Comparison of ENCODE assay signal across 2 cellular contexts in genomic region chr4:2515835-2516550, GRCh38.
TF ChIP-seq lines count a peak whose summit lies in the region.

No MANE protein-coding gene starts in this region.

TF ChIP-seq in IMR-90, 13 proteins besides CTCF, POLR2A, EP300 and RAD21 (continued from another document):
- TF ChIP-seq CHD1 (IDR thresholded peaks at IDR 0.05; ENCODE audit: low read depth, low read length) (no peak), MAFK (IDR thresholded peaks at IDR 0.05; ENCODE audit: low read depth, low read length) (no peak), FOS (IDR thresholded peaks at IDR 0.05; ENCODE audit: low read depth, low read length) (no peak), BHLHE40 (IDR thresholded peaks at IDR 0.05; ENCODE audit: low read depth, low read length) (no peak), RCOR1 (IDR thresholded peaks at IDR 0.05; ENCODE audit: insufficient replicate concordance, low read length) (no peak), USF2 (IDR thresholded peaks at IDR 0.05; ENCODE audit: low read depth, low read length) (no peak), SMC3 (IDR thresholded peaks at IDR 0.05; ENCODE audit: low read depth, low read length) (no peak), NFE2L2 (IDR thresholded peaks at IDR 0.05; ENCODE audit: low read depth, low read length) (no peak), CEBPB (IDR thresholded peaks at IDR 0.05; ENCODE audit: low read depth, low read length) (no peak), MAZ (IDR thresholded peaks at IDR 0.05; ENCODE audit: borderline replicate concordance, low read depth, low read length) (no peak), ELK1 (IDR thresholded peaks at IDR 0.05; ENCODE audit: borderline replicate concordance, low read depth, low read length) (no peak)
TF ChIP-seq in IMR-90: peak in this region for 0.

TF ChIP-seq in GM23338, 12 proteins besides CTCF, POLR2A, EP300 and RAD21 (continued from another document):
- TF ChIP-seq ZNF462 (CRISPR knock-in tag; IDR thresholded peaks at IDR 0.05) (no peak), CREB1 (CRISPR knock-in tag; IDR thresholded peaks at IDR 0.05; ENCODE audit: low read depth) (no peak), ZNF114 (CRISPR knock-in tag; IDR thresholded peaks at IDR 0.05) (no peak), POLR2AphosphoS5 (IDR thresholded peaks at IDR 0.05; ENCODE audit: low read depth) (no peak), EZH2phosphoT487 (IDR thresholded peaks at IDR 0.05; ENCODE audit: unreplicated experiment) (no peak), ETS1 (IDR thresholded peaks at IDR 0.05) (no peak), REST (IDR thresholded peaks at IDR 0.05; ENCODE audit: unreplicated experiment) (no peak), NANOG (IDR thresholded peaks at IDR 0.05; ENCODE audit: borderline replicate concordance) (no peak), STAT1 (IDR thresholded peaks at IDR 0.05; ENCODE audit: unreplicated experiment) (no peak), JUNB (IDR thresholded peaks at IDR 0.05; ENCODE audit: unreplicated experiment) (no peak)
